ENCODE assay signal across 8 cellular contexts in genomic region chr6:150987371-150987828, GRCh38.
DNase-seq lines count a peak whose midpoint lies in the region; ATAC-seq, FAIRE-seq and TF ChIP-seq lines count a peak whose summit lies in the region.

No MANE protein-coding gene starts in this region.

- peak; percentile 90 for ATAC-seq in HG03108 (IDR thresholded peaks at IDR 0.05; ENCODE audit: unreplicated experiment)
- ATAC-seq in stimulated activated naive CD8-positive, alpha-beta T cell treated with anti-CD3 and anti-CD28 coated beads, Interleukin-15, Interleukin-2, amounts not matched to agents 100 U/mL and 50 U/mL, for 24 hours, result peak; percentile 76

- no peak overlapping the region for H3K27ac ChIP-seq in ascending aorta

- H3K9me3 Mint-ChIP-seq in activated naive CD4-positive, alpha-beta T cell treated with anti-CD3 and anti-CD28 coated beads for 36 hours, result no peaks in the 10 kb centered on the region

- CTCF ChIA-PET in activated naive CD4-positive, alpha-beta T cell treated with anti-CD3 and anti-CD28 coated beads for 36 hours (lab: Charles Lee), result interaction anchor here (0.6 to 1.0 kb wide), 4 partner anchors 29 to 387 kb away, joined by 3 to 4 read pairs (median 3); partner anchors contain the start of gene MTHFD1L

- H3K4me1 Mint-ChIP-seq in activated naive CD4-positive, alpha-beta T cell treated with anti-CD3 and anti-CD28 coated beads for 36 hours (ENCODE audit: low read depth), result peaks cover 7% of the 10 kb centered on the region

- H3K4me3 Mint-ChIP-seq in activated naive CD4-positive, alpha-beta T cell treated with anti-CD3 and anti-CD28 coated beads for 36 hours, result no peak overlapping the region

- no peak overlapping the region for H3K4me3 ChIP-seq in ascending aorta

- peaks cover 35% of the 10 kb centered on the region for H3K36me3 Mint-ChIP-seq in activated naive CD4-positive, alpha-beta T cell treated with anti-CD3 and anti-CD28 coated beads for 36 hours (ENCODE audit: low read depth)

- H3K36me3 ChIP-seq in ascending aorta, result peaks cover 5 to 10% of the 10 kb centered on the region in 2 donors

- FAIRE-seq in frontal cortex (lab: Jason Lieb, UNC), result no peak

- DNase-seq in activated T-cell treated with anti-CD3 and anti-CD28 coated beads for 48 hours (ENCODE audit: low read depth) (peak; percentile 25), frontal cortex (ENCODE audit: low spot score in 2 of 2) (no peak), ascending aorta (ENCODE audit: low spot score in 2 of 2) (no peak), HT-29 (ENCODE audit: low spot score) (no peak)
- DNase-seq in activated T-cell treated with anti-CD3 and anti-CD28 coated beads, Interleukin-2, amount 50 U/mL, for 1 hour, result no peak
- DNase-seq in activated naive CD4-positive, alpha-beta T cell treated with anti-CD3 and anti-CD28 coated beads for 36 hours, result peak; percentile 79
- DNase-seq in stimulated activated naive CD8-positive, alpha-beta T cell treated with anti-CD3 and anti-CD28 coated beads, Interleukin-15, Interleukin-2, amounts not matched to agents 100 U/mL and 50 U/mL, for 24 hours, result peak; percentile 6

- no peak for TF ChIP-seq CTCF in ascending aorta (IDR thresholded peaks at IDR 0.05)

- no peaks in the 10 kb centered on the region for H3K9me3 ChIP-seq in ascending aorta

- H3K27me3 ChIP-seq in ascending aorta, result no peaks in the 10 kb centered on the region

- H3K4me1 ChIP-seq in ascending aorta, result no peaks in the 10 kb centered on the region

- intact Hi-C loops in activated naive CD4-positive, alpha-beta T cell treated with anti-CD3 and anti-CD28 coated beads for 36 hours (cut with micrococcal nuclease), result loop anchor here (1.0 to 5.0 kb wide), 4 partner anchors 17 to 465 kb away; partner anchors contain the start of genes PLEKHG1 and RMND1
- intact Hi-C loops in ascending aorta (cut with DNase I), result no loop called here

- H3K27ac Mint-ChIP-seq in activated naive CD4-positive, alpha-beta T cell treated with anti-CD3 and anti-CD28 coated beads for 36 hours, result peak overlapping the region; percentile 90

- no peaks in the 10 kb centered on the region for H3K27me3 Mint-ChIP-seq in activated naive CD4-positive, alpha-beta T cell treated with anti-CD3 and anti-CD28 coated beads for 36 hours (ENCODE audit: low read depth)

Comparison
In these comparisons a context has a peak if more than half of its experiments do, and no peak if none do; other contexts are left out.
1. DNase-seq: peak in activated T-cell treated with anti-CD3 and anti-CD28 coated beads for 48 hours (single experiment), activated naive CD4-positive, alpha-beta T cell treated with anti-CD3 and anti-CD28 coated beads for 36 hours (single experiment) and stimulated activated naive CD8-positive, alpha-beta T cell treated with anti-CD3 and anti-CD28 coated beads, Interleukin-15, Interleukin-2, amounts not matched to agents 100 U/mL and 50 U/mL, for 24 hours (single experiment); none in activated T-cell treated with anti-CD3 and anti-CD28 coated beads, Interleukin-2, amount 50 U/mL, for 1 hour (single experiment), frontal cortex (0 of 2), ascending aorta (0 of 2) and HT-29 (single experiment).